8 cellular contexts compared by ENCODE assay signal in the genomic region with DNA sequence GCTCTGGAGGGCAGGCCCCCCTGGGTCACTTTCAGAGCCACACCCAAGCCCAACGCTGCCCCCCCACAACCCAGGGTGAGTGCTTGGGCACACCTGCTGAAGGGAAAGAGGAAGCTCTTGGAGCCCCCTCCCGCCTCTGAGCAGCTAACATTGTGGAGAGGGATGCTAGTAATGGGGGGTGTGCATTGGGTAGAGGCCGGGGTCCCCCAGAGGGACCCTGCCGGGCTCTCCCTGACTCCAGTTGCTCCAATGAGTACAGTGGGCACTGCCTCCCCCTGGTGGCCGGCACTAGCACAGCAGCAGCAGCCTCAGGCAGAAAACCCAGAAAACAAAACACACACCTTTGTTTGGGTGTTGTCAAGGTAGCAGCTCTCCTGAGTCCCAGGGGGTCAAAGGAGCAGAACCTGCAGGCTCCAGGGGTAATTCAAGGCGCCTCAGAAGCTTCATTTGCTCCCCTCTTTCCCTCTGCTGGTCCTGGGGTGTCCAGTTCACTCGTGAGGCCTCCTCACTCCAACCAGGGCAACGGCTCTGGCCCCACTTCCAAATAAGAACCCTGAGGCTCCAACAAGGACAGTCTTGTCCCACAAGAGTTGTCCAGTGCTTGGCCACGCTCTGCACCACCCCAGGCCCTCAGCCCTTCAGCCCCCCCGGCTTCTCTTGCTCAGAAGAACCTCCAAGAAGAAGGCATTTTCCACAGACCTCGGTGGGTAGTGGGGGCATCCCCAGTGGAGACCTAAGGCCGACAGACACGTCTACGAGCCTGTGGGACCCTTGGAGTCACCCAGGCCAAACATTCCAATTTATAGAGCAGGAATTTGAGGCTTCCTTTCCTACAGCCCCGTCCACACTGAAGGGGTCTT. TPM values are rescaled to one million over a fixed set of nuclear protein-coding genes. Genes with fewer than 3 reads are reported as not detected.
A peak's percentile ranks its signal among the peaks of the same experiment; 100 is the strongest.
DNase-seq lines count a peak whose midpoint lies in the region; ATAC-seq and TF ChIP-seq lines count a peak whose summit lies in the region.

No MANE protein-coding gene starts in this region.

- peak overlapping the region; percentile 93 for H3K9ac ChIP-seq in mammary epithelial cell (ENCODE audit: insufficient read depth, low read length)

- peaks cover 23% of the 10 kb centered on the region for H3K4me1 ChIP-seq in mammary epithelial cell (ENCODE audit: insufficient read depth, low read length)

- BruUV-seq in mammary epithelial cell (replicated peaks; lab: Mats Ljungman, UMichigan) = no TSS peak

- dilution Hi-C loops in mammary epithelial cell (cut with HindIII; ENCODE audit: low sequenced_read_pairs) = loop anchor here (5.0 kb wide), 1 partner anchor 45 kb away; no protein-coding TSS in a partner anchor

- no peak for ATAC-seq in HG02884 (IDR thresholded peaks at IDR 0.05; ENCODE audit: unreplicated experiment)

- H3K4me3 ChIP-seq in WI38 (ENCODE audit: low read depth, low read length) = peak overlapping the region; percentile 74
- H3K4me3 ChIP-seq in mammary epithelial cell (replicated peaks in 1 of 3; ENCODE audit: insufficient read depth in 1 of 3, low read depth in 2 of 3, low read length in 3 of 3) = peak overlapping the region; percentile 55 to 98 (median 86)

- intact Hi-C loops in mammary epithelial cell (cut with micrococcal nuclease) = loop anchor here (1.0 to 2.0 kb wide), 6 partner anchors 13 to 170 kb away; no protein-coding TSS in a partner anchor

- in situ Hi-C loops in ACHN (cut with HindIII; ENCODE audit: low pct_ligation_motif_present, low pct_unique_long_range_greater_than_20kb, low sequenced_read_pairs) (no loop called here), mammary epithelial cell (cut with MboI; ENCODE audit: low sequenced_read_pairs in 2 of 2) (loop anchor here (5.0 to 10.0 kb wide), 2 partner anchors 40 to 103 kb away; no protein-coding TSS in a partner anchor)

- no peak overlapping the region for H2AFZ ChIP-seq in mammary epithelial cell (ENCODE audit: low read depth, low read length)

- DNase-seq in ACHN = peak; percentile 58
- peak; percentile 80 for DNase-seq in GM19238 (ENCODE audit: insufficient read length, low spot score)
- peak; percentile 77 for DNase-seq in NCI-H2029 treated with DMSO at 0.1 percent for 48 hours (lab: John Stamatoyannopoulos, UW)
- peak; percentile 76 for DNase-seq in mammary epithelial cell
- peak; percentile 90 for DNase-seq in islet precursor cell
- DNase-seq in stimulated activated CD4-positive, alpha-beta T cell treated with anti-CD3 and anti-CD28 coated beads, Interleukin-12 subunit alpha, Interleukin-12 subunit beta, amount 100 ng/mL, for 4 hours = peak; percentile 82

- H3K9me3 ChIP-seq in mammary epithelial cell (replicated peaks; ENCODE audit: insufficient read depth, low read length) = no peaks in the 10 kb centered on the region

- H3K36me3 ChIP-seq in mammary epithelial cell (ENCODE audit: insufficient read depth, low read length) = no peaks in the 10 kb centered on the region

- H4K20me1 ChIP-seq in mammary epithelial cell (ENCODE audit: insufficient read depth, low read length) = peaks cover 4% of the 10 kb centered on the region

- no peaks in the 10 kb centered on the region for H3K27me3 ChIP-seq in mammary epithelial cell (ENCODE audit: insufficient read depth, low read length)

- 15% methylated on average over 7 of the region's 15 CpGs for WGBS in mammary epithelial cell (ENCODE audit: low coverage, missing lambda C conversion rate)

- CTCF ChIA-PET in mammary epithelial cell (lab: Charles Lee; ENCODE audit: low non-redundant PET) = no interaction called here

- H3K27ac ChIP-seq in mammary epithelial cell (ENCODE audit: insufficient read depth, low read depth, low read length) = peak overlapping the region; percentile 88

- peak overlapping the region; percentile 99 for H3K4me2 ChIP-seq in mammary epithelial cell (ENCODE audit: insufficient read depth, low read depth, low read length)

- peaks cover 58% of the 10 kb centered on the region for H3K79me2 ChIP-seq in mammary epithelial cell (ENCODE audit: insufficient read depth, low read length)

- peak; percentile 99 for TF ChIP-seq CTCF in WI38 (IDR thresholded peaks at IDR 0.05; ENCODE audit: low read depth, low read length)
- TF ChIP-seq CTCF in mammary epithelial cell (conservative IDR thresholded peaks at IDR 0.05 in 1 of 2, IDR thresholded peaks at IDR 0.05 in 1 of 2; ENCODE audit: extremely low read depth in 1 of 2, insufficient read depth in 1 of 2, low read depth in 1 of 2, low read length in 2 of 2) = peak; percentile 93 to 99

RNA-seq across cellular contexts. Expression of gene GBGT1, which starts 16.1 kb away (rescaled TPM):
- total RNA-seq in mammary epithelial cell = 1 to 10 TPM in 1 of 2 donors, under 1 TPM in 1; 0.83 to 1.7 TPM
- polyA plus RNA-seq in mammary epithelial cell = 0.78 TPM
- polyA minus RNA-seq in mammary epithelial cell = not detected

RNA-seq across cellular contexts. Expression of gene RALGDS, which starts 26.6 kb away (rescaled TPM):
- 10 to 100 TPM; 15.2 to 19.9 TPM for total RNA-seq in mammary epithelial cell
- polyA plus RNA-seq in mammary epithelial cell = 37.8 TPM
- 35.5 TPM for polyA minus RNA-seq in mammary epithelial cell
